In the genomic region with DNA sequence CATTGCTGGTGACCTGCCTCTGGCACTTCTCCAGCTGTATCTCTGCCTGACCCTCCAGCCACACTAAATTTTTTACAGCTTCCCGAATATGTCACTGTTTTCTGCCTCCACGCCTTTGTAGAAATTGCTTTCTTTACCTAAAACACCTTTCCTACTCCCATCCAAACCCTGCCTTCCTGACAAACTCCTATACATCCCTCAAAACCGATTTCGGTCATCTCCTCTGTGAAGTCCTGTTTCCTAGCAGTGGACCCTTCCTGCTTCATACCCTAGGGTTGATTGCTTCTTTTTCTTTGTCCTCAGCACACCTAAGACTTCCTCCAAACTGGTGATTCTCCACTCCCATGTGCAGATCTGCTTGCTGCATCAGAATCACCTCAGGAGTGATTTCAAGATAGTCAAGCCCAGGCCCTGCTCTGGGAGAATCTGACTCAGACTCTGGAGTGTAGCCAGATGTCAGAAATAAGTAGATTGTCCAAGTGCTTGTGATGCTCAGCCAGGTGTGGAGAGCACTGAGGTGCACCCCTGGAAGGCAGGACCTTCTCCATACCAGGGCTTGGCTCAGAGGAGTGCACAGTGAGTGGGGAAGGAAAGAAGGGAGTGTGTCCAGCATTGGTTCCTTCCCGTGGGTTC, we compare ENCODE assay signal across 15 cellular contexts.
DNase-seq lines count a peak whose midpoint lies in the region; FAIRE-seq and TF ChIP-seq lines count a peak whose summit lies in the region.
"Had no signal": no experiment of that assay in that cellular context is flagged by ENCODE, and none has a peak within 500 bp of the region (broad histone marks: within the 10 kb centered on the region; RNA-seq: fewer than 3 reads in every experiment).

No MANE protein-coding gene starts in this region.

- H3K14ac ChIP-seq in trophoblast cell (ENCODE audit: low read length): no peak overlapping the region

- no peak overlapping the region for H2BK5ac ChIP-seq in trophoblast cell (ENCODE audit: low read depth, low read length, poor library complexity)

- no peak overlapping the region for H2BK12ac ChIP-seq in trophoblast cell (ENCODE audit: low read length)

- FAIRE-seq in D721Med (lab: Jason Lieb, UNC): no peak

- H3K4me2 ChIP-seq in trophoblast cell (ENCODE audit: low read length): no peak overlapping the region

- 49 to 68% methylated on average over 5 of the region's 5 CpGs for WGBS in esophagus, 2 donors
- 100% methylated on average over 2 of the region's 5 CpGs for WGBS in trophoblast cell (ENCODE audit: extremely low coverage, insufficient coverage, insufficient read length)

- H3K9me3 ChIP-seq in esophagus (ENCODE audit: control insufficient read depth in 2 of 2, insufficient read depth in 1 of 2, low read depth in 1 of 2, low read length in 1 of 2) (no peaks in the 10 kb centered on the region), trophoblast cell (ENCODE audit: insufficient read depth, low read depth, low read length) (peaks cover 2% of the 10 kb centered on the region)
- H3K9me3 ChIP-seq: gastroesophageal sphincter had no signal

- H3K27ac ChIP-seq in esophagus (ENCODE audit: low read depth in 2 of 2, low read length in 1 of 2) (peak overlapping the region; percentile 52 to 70), trophoblast cell (ENCODE audit: low read depth, low read length) (no peak overlapping the region)
- H3K27ac ChIP-seq: 22Rv1, gastroesophageal sphincter had no signal

- no peak overlapping the region for H2AFZ ChIP-seq in trophoblast cell (ENCODE audit: insufficient read depth, low read length, poor library complexity)

- H4K12ac ChIP-seq in trophoblast cell (ENCODE audit: low read depth, low read length): no peak overlapping the region

- no peak overlapping the region for H3K9ac ChIP-seq in trophoblast cell (ENCODE audit: low read length)

- no peaks in the 10 kb centered on the region for H3K79me1 ChIP-seq in trophoblast cell (ENCODE audit: low read length)

- DNase-seq in DMS 273 (lab: John Stamatoyannopoulos, UW; ENCODE audit: unreplicated experiment) (peak; percentile 18), DMS 273 treated with DMSO at 0.1 percent for 48 hours (lab: John Stamatoyannopoulos, UW) (no peak), RKO (ENCODE audit: low spot score) (peak; percentile 7), renal cortical epithelial cell (ENCODE audit: low read depth) (peak; percentile 89), D721Med (ENCODE audit: insufficient read length, low spot score) (no peak), ecto neural progenitor cell (ENCODE audit: low spot score) (no peak), trophoblast cell (no peak)
- DNase-seq: activated T-cell treated with anti-CD3 and anti-CD28 coated beads, Interleukin-2, amount 50 U/mL, for 1 hour; DMS153; left ventricle myocardium superior; stimulated activated CD4-positive, alpha-beta T cell treated with anti-CD3 and anti-CD28 coated beads, Interleukin-4, amount 100 ng/mL, for 1 hour; substantia nigra had no signal

- no peak overlapping the region for H2BK120ac ChIP-seq in trophoblast cell (ENCODE audit: insufficient read depth, low read length, poor library complexity)

- TF ChIP-seq CTCF in D721Med (IDR thresholded peaks at IDR 0.05; ENCODE audit: insufficient read depth, missing control alignments): no peak

- no peak overlapping the region for H4K91ac ChIP-seq in trophoblast cell (ENCODE audit: low read depth, low read length)

- H3K4me1 ChIP-seq in esophagus (ENCODE audit: control insufficient read depth in 2 of 2, insufficient read depth in 2 of 2, low read length in 1 of 2): peaks cover 0 to 15% of the 10 kb centered on the region in 2 donors
- H3K4me1 ChIP-seq in trophoblast cell (ENCODE audit: control insufficient read depth in 1 of 2, insufficient read depth in 2 of 2, low read length in 2 of 2): peaks cover 7 to 8% of the 10 kb centered on the region in 2 experiments

- H2AK5ac ChIP-seq in trophoblast cell (ENCODE audit: low read length): no peak overlapping the region

- H3K4me3 ChIP-seq in esophagus (ENCODE audit: low read depth in 1 of 2, low read length in 2 of 2) (no peak overlapping the region), trophoblast cell (ENCODE audit: low read depth, low read length) (no peak overlapping the region)
- H3K4me3 ChIP-seq: gastroesophageal sphincter had no signal

- H3K27me3 ChIP-seq in esophagus (ENCODE audit: control insufficient read depth in 1 of 2, insufficient read depth in 2 of 2, low read length in 2 of 2): no peaks in the 10 kb centered on the region
- no peaks in the 10 kb centered on the region for H3K27me3 ChIP-seq in trophoblast cell (ENCODE audit: insufficient read depth, low read length)
- H3K27me3 ChIP-seq: gastroesophageal sphincter had no signal

- H3K18ac ChIP-seq in trophoblast cell (ENCODE audit: low read length): no peak overlapping the region

- no peak overlapping the region for H3K23ac ChIP-seq in trophoblast cell (ENCODE audit: low read length)

- no peak overlapping the region for H4K8ac ChIP-seq in trophoblast cell (ENCODE audit: low read depth, low read length)

- H3K4ac ChIP-seq in trophoblast cell (ENCODE audit: low read depth, low read length): no peak overlapping the region

- H3K79me2 ChIP-seq in trophoblast cell (ENCODE audit: control insufficient read depth, insufficient read depth, low read length, poor library complexity): no peaks in the 10 kb centered on the region

- no peaks in the 10 kb centered on the region for H3K36me3 ChIP-seq in esophagus (ENCODE audit: control insufficient read depth in 2 of 2, insufficient read depth in 2 of 2, low read length in 1 of 2)
- H3K36me3 ChIP-seq in trophoblast cell (ENCODE audit: control insufficient read depth in 1 of 2, insufficient read depth in 2 of 2, low read length in 2 of 2): no peaks in the 10 kb centered on the region
- H3K36me3 ChIP-seq: gastroesophageal sphincter had no signal

Comparison
In these comparisons a context has a peak if more than half of its experiments do, and no peak if none do; other contexts are left out.
1. DNase-seq: peak in DMS 273 (single experiment), RKO (single experiment) and renal cortical epithelial cell (single experiment); none in DMS 273 treated with DMSO at 0.1 percent for 48 hours (single experiment), D721Med (single experiment), ecto neural progenitor cell (single experiment) and trophoblast cell (0 of 2).